Comparison of ENCODE assay signal across 22 cellular contexts in the genomic region with DNA sequence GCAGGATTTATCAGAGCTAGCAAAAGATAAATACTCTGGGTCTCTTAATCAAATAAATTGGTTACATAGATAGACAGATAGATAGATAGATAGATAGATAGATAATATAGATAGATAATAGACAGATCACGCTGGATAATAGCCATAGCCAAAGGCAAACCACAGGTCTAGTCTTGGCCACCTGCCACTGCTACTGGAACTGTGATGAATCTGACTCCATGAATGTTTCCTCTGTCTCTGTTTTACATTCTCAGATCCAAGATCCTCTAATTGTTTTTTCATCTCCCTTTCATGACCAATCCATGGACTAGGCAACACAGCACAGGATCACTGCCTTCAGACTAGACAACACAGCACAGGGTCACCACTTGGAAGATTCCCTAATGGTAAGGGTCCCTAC.
DNase-seq lines count a peak whose midpoint lies in the region; ATAC-seq and TF ChIP-seq lines count a peak whose summit lies in the region.
"Had no signal": no experiment of that assay in that cellular context is flagged by ENCODE, and none has a peak within 500 bp of the region (broad histone marks: within the 10 kb centered on the region; RNA-seq: fewer than 3 reads in every experiment).

No MANE protein-coding gene starts in this region.

- no peak overlapping the region for H3K4me3 Mint-ChIP-seq in activated T-helper 1 cell treated with anti-CD3 and anti-CD28 coated beads, Interleukin-12 subunit alpha, Interleukin-12 subunit beta, Interleukin-2, Interleukin-4 antibody, amounts not matched to agents 30 ng/mL and 10 ng/mL and 1 ng/mL, durations not matched to agents 14 hours and 24 hours and 36 hours
- H3K4me3 Mint-ChIP-seq: activated CD4-positive, alpha-beta memory T cell treated with anti-CD3 and anti-CD28 coated beads, Interleukin-2, amount 10 ng/mL, durations not matched to agents 7 days and 5 days; activated naive CD4-positive, alpha-beta T cell treated with anti-CD3 and anti-CD28 coated beads for 36 hours; nephron; T-helper 2 cell treated with Interferon-gamma antibody and Interleukin-4, amounts not matched to agents 5 μg/mL and 100 μg/mL, for 36 hours had no signal

- in situ Hi-C loops in SK-MEL-5 (cut with HindIII; ENCODE audit: low pct_unique_long_range_greater_than_20kb, low sequenced_read_pairs) = no loop called here

- peak; percentile 31 for DNase-seq in NCI-H1105 (lab: John Stamatoyannopoulos, UW)
- DNase-seq in NCI-H2171 (lab: John Stamatoyannopoulos, UW) = peak; percentile 10
- peak; percentile 39 for DNase-seq in SK-MEL-5 (ENCODE audit: low read depth, low spot score)
- peak; percentile 20 for DNase-seq in foreskin melanocyte
- DNase-seq in activated T-helper 1 cell treated with anti-CD3 and anti-CD28 coated beads, Interleukin-12 subunit alpha, Interleukin-12 subunit beta, Interleukin-2, Interleukin-4 antibody, amounts not matched to agents 30 ng/mL and 10 ng/mL and 1 ng/mL, durations not matched to agents 14 hours and 24 hours and 36 hours (ENCODE audit: low spot score) = no peak
- DNase-seq: activated CD4-positive, alpha-beta memory T cell treated with anti-CD3 and anti-CD28 coated beads, Interleukin-2, amount 10 ng/mL, durations not matched to agents 7 days and 5 days; activated CD4-positive, alpha-beta T cell treated with anti-CD3 and anti-CD28 coated beads for 1 hour; activated CD8-positive, alpha-beta memory T cell treated with anti-CD3 and anti-CD28 coated beads, Interleukin-2, amount 50 U/mL, for 4 hours; activated naive CD4-positive, alpha-beta T cell treated with anti-CD3 and anti-CD28 coated beads for 36 hours; Caco-2; DMS79; HCEC 1CT; NCI-H187 treated with DMSO at 0.1 percent for 48 hours; NCI-H345; OCI-M1; stimulated activated CD4-positive, alpha-beta T cell treated with anti-CD3 and anti-CD28 coated beads, Interleukin-4, amount 100 ng/mL, for 4 hours; transverse colon had no signal

- H3K36me3 Mint-ChIP-seq in activated T-helper 1 cell treated with anti-CD3 and anti-CD28 coated beads, Interleukin-12 subunit alpha, Interleukin-12 subunit beta, Interleukin-2, Interleukin-4 antibody, amounts not matched to agents 30 ng/mL and 10 ng/mL and 1 ng/mL, durations not matched to agents 14 hours and 24 hours and 36 hours (ENCODE audit: low read depth) = no peaks in the 10 kb centered on the region

- H3K9me3 Mint-ChIP-seq in activated T-helper 1 cell treated with anti-CD3 and anti-CD28 coated beads, Interleukin-12 subunit alpha, Interleukin-12 subunit beta, Interleukin-2, Interleukin-4 antibody, amounts not matched to agents 30 ng/mL and 10 ng/mL and 1 ng/mL, durations not matched to agents 14 hours and 24 hours and 36 hours = no peaks in the 10 kb centered on the region
- H3K9me3 Mint-ChIP-seq: activated naive CD4-positive, alpha-beta T cell treated with anti-CD3 and anti-CD28 coated beads for 36 hours; nephron; T-helper 2 cell treated with Interferon-gamma antibody and Interleukin-4, amounts not matched to agents 5 μg/mL and 100 μg/mL, for 36 hours had no signal

- H3K27ac Mint-ChIP-seq in activated T-helper 1 cell treated with anti-CD3 and anti-CD28 coated beads, Interleukin-12 subunit alpha, Interleukin-12 subunit beta, Interleukin-2, Interleukin-4 antibody, amounts not matched to agents 30 ng/mL and 10 ng/mL and 1 ng/mL, durations not matched to agents 14 hours and 24 hours and 36 hours = no peak overlapping the region
- H3K27ac Mint-ChIP-seq: activated CD4-positive, alpha-beta memory T cell treated with anti-CD3 and anti-CD28 coated beads, Interleukin-2, amount 10 ng/mL, durations not matched to agents 7 days and 5 days; activated naive CD4-positive, alpha-beta T cell treated with anti-CD3 and anti-CD28 coated beads for 36 hours; T-helper 2 cell treated with Interferon-gamma antibody and Interleukin-4, amounts not matched to agents 5 μg/mL and 100 μg/mL, for 36 hours had no signal

- intact Hi-C loops in activated T-helper 1 cell treated with anti-CD3 and anti-CD28 coated beads, Interleukin-12 subunit alpha, Interleukin-12 subunit beta, Interleukin-2, Interleukin-4 antibody, amounts not matched to agents 30 ng/mL and 10 ng/mL and 1 ng/mL, durations not matched to agents 14 hours and 24 hours and 36 hours (cut with micrococcal nuclease) = no loop called here

- no peak for ATAC-seq in HG03175 (IDR thresholded peaks at IDR 0.05; ENCODE audit: unreplicated experiment)
- ATAC-seq in GM18505 (IDR thresholded peaks at IDR 0.05; ENCODE audit: unreplicated experiment) = no peak
- ATAC-seq: Right ventricle myocardium inferior had no signal

- no peaks in the 10 kb centered on the region for H3K4me1 Mint-ChIP-seq in activated T-helper 1 cell treated with anti-CD3 and anti-CD28 coated beads, Interleukin-12 subunit alpha, Interleukin-12 subunit beta, Interleukin-2, Interleukin-4 antibody, amounts not matched to agents 30 ng/mL and 10 ng/mL and 1 ng/mL, durations not matched to agents 14 hours and 24 hours and 36 hours (ENCODE audit: low read depth)
- H3K4me1 Mint-ChIP-seq: activated CD4-positive, alpha-beta memory T cell treated with anti-CD3 and anti-CD28 coated beads, Interleukin-2, amount 10 ng/mL, durations not matched to agents 7 days and 5 days had no signal

- no peak for TF ChIP-seq POLR2A in GM18505 (IDR thresholded peaks at IDR 0.05; ENCODE audit: borderline replicate concordance, extremely low read depth, insufficient read depth, insufficient read length)

- no peaks in the 10 kb centered on the region for H3K27me3 Mint-ChIP-seq in activated T-helper 1 cell treated with anti-CD3 and anti-CD28 coated beads, Interleukin-12 subunit alpha, Interleukin-12 subunit beta, Interleukin-2, Interleukin-4 antibody, amounts not matched to agents 30 ng/mL and 10 ng/mL and 1 ng/mL, durations not matched to agents 14 hours and 24 hours and 36 hours (ENCODE audit: insufficient read depth)
- H3K27me3 Mint-ChIP-seq: activated CD4-positive, alpha-beta memory T cell treated with anti-CD3 and anti-CD28 coated beads, Interleukin-2, amount 10 ng/mL, durations not matched to agents 7 days and 5 days had no signal
